ENCODE assay signal across 14 cellular contexts in genomic region chr9:71506821-71507220, GRCh38.
DNase-seq lines count a peak whose midpoint lies in the region; ATAC-seq, FAIRE-seq and TF ChIP-seq lines count a peak whose summit lies in the region.
"Had no signal": no experiment of that assay in that cellular context is flagged by ENCODE, and none has a peak within 500 bp of the region (broad histone marks: within the 10 kb centered on the region; RNA-seq: fewer than 3 reads in every experiment).

No MANE protein-coding gene starts in this region.

- TF ChIP-seq POLR2A in gastrocnemius medialis (IDR thresholded peaks at IDR 0.05) = no peak

- intact Hi-C loops in gastrocnemius medialis (cut with DNase I; ENCODE audit: low total_unique reads) (no loop called here), natural killer cell (cut with micrococcal nuclease) (no loop called here)

- TF ChIP-seq CTCF in fibroblast of pulmonary artery (IDR thresholded peaks at IDR 0.05; ENCODE audit: low read length, missing control alignments) (no peak), gastrocnemius medialis (IDR thresholded peaks at IDR 0.05 in 4 of 5, conservative IDR thresholded peaks at IDR 0.05 in 1 of 5) (no peak), natural killer cell (IDR thresholded peaks at IDR 0.05) (no peak)

- peak overlapping the region in 3 of 4 donors; percentile 27 to 58 (median 47) for H3K27ac ChIP-seq in gastrocnemius medialis
- H3K27ac ChIP-seq: uterus had no signal

- H3K4me3 ChIP-seq in fibroblast of pulmonary artery (replicated peaks; ENCODE audit: low read depth, low read length) (no peak overlapping the region), gastrocnemius medialis (no peak overlapping the region)
- H3K4me3 ChIP-seq: uterus had no signal

- DNase-seq in GM04503 (ENCODE audit: low read depth) (peak; percentile 27), RCC 7860 (ENCODE audit: low spot score) (peak; percentile 85), fibroblast of pulmonary artery (ENCODE audit: low read depth) (peak; percentile 39), gastrocnemius medialis (peak; percentile 8 to 38), NCI-H748 treated with DMSO at 0.1 percent for 48 hours (lab: John Stamatoyannopoulos, UW) (no peak), NCI-H2029 treated with DMSO at 0.1 percent for 48 hours (lab: John Stamatoyannopoulos, UW) (no peak), natural killer cell (no peak)
- DNase-seq: activated CD4-positive, alpha-beta T cell treated with anti-CD3 and anti-CD28 coated beads for 1 hour; DMS 273 treated with DMSO at 0.1 percent for 48 hours; SK-N-SH; uterus had no signal

- H3K27me3 ChIP-seq in gastrocnemius medialis = no peaks in the 10 kb centered on the region
- H3K27me3 ChIP-seq: uterus had no signal

- peaks cover 11 to 24% of the 10 kb centered on the region in 2 donors for H3K27me3 Mint-ChIP-seq in natural killer cell (ENCODE audit: low read depth in 2 of 2)

- ATAC-seq in gastrocnemius medialis (peak; percentile 97 to 98), GM19035 (IDR thresholded peaks at IDR 0.05; ENCODE audit: unreplicated experiment) (no peak), natural killer cell (no peak)

- H3K9me3 ChIP-seq in gastrocnemius medialis = no peaks in the 10 kb centered on the region
- H3K9me3 ChIP-seq: SK-N-SH, uterus had no signal

- H3K4me3 Mint-ChIP-seq in natural killer cell = no peak overlapping the region
- H3K4me3 Mint-ChIP-seq: mesothelial cell of epicardium had no signal

- H3K36me3 Mint-ChIP-seq in natural killer cell = no peaks in the 10 kb centered on the region
- H3K36me3 Mint-ChIP-seq: mesothelial cell of epicardium had no signal

- in situ Hi-C loops in gastrocnemius medialis (cut with MboI; ENCODE audit: low sequenced_read_pairs in 4 of 4) = no loop called here

- H3K4me1 ChIP-seq in gastrocnemius medialis = no peaks in the 10 kb centered on the region
- H3K4me1 ChIP-seq: uterus had no signal

- no peaks in the 10 kb centered on the region for H3K36me3 ChIP-seq in gastrocnemius medialis
- H3K36me3 ChIP-seq: uterus had no signal

- no peaks in the 10 kb centered on the region for H3K9me3 Mint-ChIP-seq in natural killer cell

- H3K27ac Mint-ChIP-seq in natural killer cell = no peak overlapping the region
- H3K27ac Mint-ChIP-seq: mesothelial cell of epicardium had no signal

- peak; percentile 97 for FAIRE-seq in RCC 7860 (lab: Jason Lieb, UNC)
- FAIRE-seq: GM18507 had no signal

- no peaks in the 10 kb centered on the region for H3K4me1 Mint-ChIP-seq in natural killer cell
- H3K4me1 Mint-ChIP-seq: mesothelial cell of epicardium had no signal

Comparison
In these comparisons a context has a peak if more than half of its experiments do, and no peak if none do; other contexts are left out.
1. DNase-seq: peak in GM04503 (single experiment), RCC 7860 (single experiment), fibroblast of pulmonary artery (single experiment) and gastrocnemius medialis (2 of 2); none in NCI-H748 treated with DMSO at 0.1 percent for 48 hours (single experiment), NCI-H2029 treated with DMSO at 0.1 percent for 48 hours (single experiment) and natural killer cell (single experiment).
2. ATAC-seq: peak in gastrocnemius medialis (2 of 2); none in GM19035 (single experiment) and natural killer cell (0 of 3).